8 cellular contexts compared by ENCODE assay signal in genomic region chr5:159987031-159987674, GRCh38. TPM values are rescaled to one million over a fixed set of nuclear protein-coding genes. Genes with fewer than 3 reads are reported as not detected.
DNase-seq lines count a peak whose midpoint lies in the region; ATAC-seq and TF ChIP-seq lines count a peak whose summit lies in the region.

No MANE protein-coding gene starts in this region.

- H3K4me3 ChIP-seq in Karpas-422 (ENCODE audit: low read length): peak overlapping the region; percentile 36; the same call in 1 of the 2 replicates

- H3K9ac ChIP-seq in Karpas-422 (ENCODE audit: low read length): no peak overlapping the region

- H3K36me3 ChIP-seq in Karpas-422 (ENCODE audit: insufficient read depth, low read length): no peaks in the 10 kb centered on the region

- no peaks in the 10 kb centered on the region for H3K36me3 Mint-ChIP-seq in activated T-helper 17 cell treated with anti-CD3 and anti-CD28 coated beads, Interleukin-2, amount 50 U/mL, for 72 hours (ENCODE audit: low read depth)
- H3K36me3 Mint-ChIP-seq in nephron progenitor cell (ENCODE audit: low read depth): peaks cover 5% of the 10 kb centered on the region

- no peaks in the 10 kb centered on the region for H4K20me1 ChIP-seq in Karpas-422 (ENCODE audit: insufficient read depth, low read depth, low read length)

- H3K4me3 Mint-ChIP-seq in activated T-helper 17 cell treated with anti-CD3 and anti-CD28 coated beads, Interleukin-2, amount 50 U/mL, for 72 hours: peak overlapping the region; percentile 42
- peak overlapping the region; percentile 70 for H3K4me3 Mint-ChIP-seq in nephron progenitor cell

- H3K27ac ChIP-seq in Karpas-422 (ENCODE audit: low read length): no peak overlapping the region

- no peak overlapping the region for H2AFZ ChIP-seq in Karpas-422 (ENCODE audit: low read length)

- peak; percentile 68 for TF ChIP-seq CTCF in nephron progenitor cell (IDR thresholded peaks at IDR 0.05)

- no peaks in the 10 kb centered on the region for H3K4me1 Mint-ChIP-seq in activated T-helper 17 cell treated with anti-CD3 and anti-CD28 coated beads, Interleukin-2, amount 50 U/mL, for 72 hours
- no peaks in the 10 kb centered on the region for H3K4me1 Mint-ChIP-seq in nephron progenitor cell

- no peak overlapping the region for H3K27ac Mint-ChIP-seq in activated T-helper 17 cell treated with anti-CD3 and anti-CD28 coated beads, Interleukin-2, amount 50 U/mL, for 72 hours
- H3K27ac Mint-ChIP-seq in nephron progenitor cell: no peak overlapping the region

- DNase-seq in DMS153 treated with DMSO at 0.1 percent for 48 hours (lab: John Stamatoyannopoulos, UW; ENCODE audit: unreplicated experiment) (peak; percentile 19), Karpas-422 (peak; percentile 86), RPMI7951 (ENCODE audit: low read depth) (peak; percentile 37), fibroblast of the conjunctiva (ENCODE audit: low read depth) (peak; percentile 43), nephron progenitor cell (peak; percentile 83)
- peak; percentile 79 for DNase-seq in stimulated activated naive CD8-positive, alpha-beta T cell treated with anti-CD3 and anti-CD28 coated beads, Interleukin-15, Interleukin-2, amounts not matched to agents 100 U/mL and 50 U/mL, for 24 hours

- no peaks in the 10 kb centered on the region for H3K9me2 ChIP-seq in Karpas-422 (replicated peaks; ENCODE audit: insufficient read depth, low read length)

- peaks cover 20% of the 10 kb centered on the region for H3K27me3 Mint-ChIP-seq in activated T-helper 17 cell treated with anti-CD3 and anti-CD28 coated beads, Interleukin-2, amount 50 U/mL, for 72 hours
- peaks cover 65% of the 10 kb centered on the region for H3K27me3 Mint-ChIP-seq in nephron progenitor cell (ENCODE audit: low read depth, poor library complexity)

- no peaks in the 10 kb centered on the region for H3K9me3 ChIP-seq in Karpas-422 (ENCODE audit: low read length)

- peak; percentile 96 for ATAC-seq in GM21737 (IDR thresholded peaks at IDR 0.05; ENCODE audit: unreplicated experiment)
- ATAC-seq in activated T-helper 17 cell treated with anti-CD3 and anti-CD28 coated beads, Interleukin-2, amount 50 U/mL, for 72 hours (replicated peaks): peak; percentile 96
- peak; percentile 89 for ATAC-seq in stimulated activated naive CD8-positive, alpha-beta T cell treated with anti-CD3 and anti-CD28 coated beads, Interleukin-15, Interleukin-2, amounts not matched to agents 100 U/mL and 50 U/mL, for 24 hours

- H3K4me1 ChIP-seq in Karpas-422 (ENCODE audit: low read length): peaks cover 3% of the 10 kb centered on the region; the same call in 1 of the 2 replicates

- no peaks in the 10 kb centered on the region for H3K79me2 ChIP-seq in Karpas-422 (ENCODE audit: low read length)

- peak overlapping the region; percentile 49 for H3K4me2 ChIP-seq in Karpas-422 (ENCODE audit: low read depth, low read length, poor library complexity, severe bottlenecking)

- H3K27me3 ChIP-seq in Karpas-422 (ENCODE audit: low read length): no peaks in the 10 kb centered on the region

- H3K9me3 Mint-ChIP-seq in activated T-helper 17 cell treated with anti-CD3 and anti-CD28 coated beads, Interleukin-2, amount 50 U/mL, for 72 hours: no peaks in the 10 kb centered on the region
- H3K9me3 Mint-ChIP-seq in nephron progenitor cell: peaks cover 18% of the 10 kb centered on the region

RNA-seq across cellular contexts. Expression of gene TTC1, which starts 21.8 kb away (rescaled TPM):
- total RNA-seq in Karpas-422 (2014; rRNA removed; shearing (Covaris generic); ENCODE audit: low replicate concordance): 43.7 and 48.1 TPM in 2 replicates
- 43.9 and 46.9 TPM in 2 replicates for total RNA-seq in RPMI7951 (2014; rRNA removed; shearing (Covaris generic))
- total RNA-seq in activated T-helper 17 cell treated with anti-CD3 and anti-CD28 coated beads, Interleukin-2, amount 50 U/mL, for 72 hours: 10 to 100 TPM; 46.9 to 56.4 TPM

Comparison
In these comparisons a context has a peak if more than half of its experiments do, and no peak if none do; other contexts are left out.
1. DNase-seq: peak in every context shown above with its lines; median percentile 86 in Karpas-422; 83 in nephron progenitor cell; 79 in stimulated activated naive CD8-positive, alpha-beta T cell treated with anti-CD3 and anti-CD28 coated beads, Interleukin-15, Interleukin-2, amounts not matched to agents 100 U/mL and 50 U/mL, for 24 hours; 43 in fibroblast of the conjunctiva; 37 in RPMI7951; 19 in DMS153 treated with DMSO at 0.1 percent for 48 hours.